ENCODE assay signal across 33 cellular contexts in the genomic region with DNA sequence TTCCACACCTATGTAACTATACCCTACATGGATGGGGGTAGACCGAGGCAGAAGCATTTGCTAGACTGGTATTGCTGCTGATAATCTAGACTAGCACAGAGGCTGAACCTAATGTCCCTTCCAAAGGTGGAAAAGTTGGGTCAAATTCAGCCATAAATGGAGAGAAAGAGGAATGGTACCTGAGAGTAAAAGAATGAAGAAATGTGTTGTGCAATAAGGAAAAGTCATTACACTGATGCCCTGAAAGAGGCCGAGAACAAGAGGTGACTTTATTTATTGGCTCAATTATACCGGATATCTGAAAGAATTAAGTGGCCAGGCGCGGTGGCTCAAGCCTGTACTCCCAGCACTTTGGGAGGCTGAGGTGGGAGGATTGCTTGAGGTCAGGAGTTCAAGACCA.
"Had no signal": no experiment of that assay in that cellular context is flagged by ENCODE, and none has a peak within 500 bp of the region (broad histone marks: within the 10 kb centered on the region; RNA-seq: fewer than 3 reads in every experiment).

No MANE protein-coding gene starts in this region.

- DNase-seq: activated effector memory CD4-positive, alpha-beta T cell treated with anti-CD3 and anti-CD28 coated beads, Interleukin-2, amount 50 U/mL, for 16 hours; activated effector memory CD4-positive, alpha-beta T cell treated with Interleukin-2 at 50 U/mL for 16 hours; activated gamma-delta T cell; activated gamma-delta T cell treated with Interleukin-2 at 50 U/mL for 16 hours; activated naive CD4-positive, alpha-beta T cell; activated naive CD4-positive, alpha-beta T cell treated with anti-CD3 and anti-CD28 coated beads for 36 hours; activated naive CD4-positive, alpha-beta T cell treated with anti-CD3 and anti-CD28 coated beads, Interleukin-2, amount 10 ng/mL, durations not matched to agents 7 days and 5 days; activated naive CD4-positive, alpha-beta T cell treated with anti-CD3 and anti-CD28 coated beads, Interleukin-2, amount 50 U/mL, for 16 hours; activated naive CD4-positive, alpha-beta T cell treated with Interleukin-2 at 50 U/mL for 16 hours; activated naive CD8-positive, alpha-beta T cell treated with anti-CD3 and anti-CD28 coated beads for 36 hours; activated naive CD8-positive, alpha-beta T cell treated with anti-CD3 and anti-CD28 coated beads, Interleukin-2, amount 10 ng/mL, durations not matched to agents 7 days and 5 days; activated naive CD8-positive, alpha-beta T cell treated with anti-CD3 and anti-CD28 coated beads, Interleukin-2, amount 50 U/mL, for 24 hours; activated T-cell treated with anti-CD3 and anti-CD28 coated beads, Interleukin-2, amount 50 U/mL, for 1 hour; activated T-cell treated with anti-CD3 and anti-CD28 coated beads, Interleukin-2, amount 50 U/mL, for 24 hours; activated T-cell treated with anti-CD3 and anti-CD28 coated beads, Interleukin-2, amount 50 U/mL, for 4 hours; activated T-cell treated with anti-CD3 and anti-CD28 coated beads, Interleukin-2, amount 50 U/mL, for 48 hours; activated T-cell treated with anti-CD3 and anti-CD28 coated beads, Interleukin-2, amount 50 U/mL, for 72 hours; adrenal gland; amniotic stem cell; amygdala; anterior cingulate cortex; aorta; body of pancreas; brain microvascular endothelial cell; caudate nucleus; central memory CD4-positive, alpha-beta T cell; cerebellar nuclear complex had no signal

- H3K27me3 ChIP-seq: adrenal gland, ascending aorta, body of pancreas, brain microvascular endothelial cell, cardiac muscle cell had no signal

- H3K9me3 ChIP-seq: adrenal gland, body of pancreas, breast epithelium had no signal

- H3K36me3 ChIP-seq: adrenal gland, ascending aorta, brain microvascular endothelial cell, breast epithelium, cardiac muscle cell had no signal

- H3K4me1 ChIP-seq: adrenal gland, ascending aorta, body of pancreas, breast epithelium had no signal

- FAIRE-seq: bronchial epithelial cell had no signal

- H3K4me3 ChIP-seq: adrenal gland, ascending aorta, body of pancreas, breast epithelium, cardiac muscle cell had no signal

- H3K27ac ChIP-seq: adrenal gland, ascending aorta, body of pancreas, brain microvascular endothelial cell, breast epithelium, cardiac muscle cell had no signal

- ATAC-seq: activated naive CD4-positive, alpha-beta T cell treated with anti-CD3 and anti-CD28 coated beads, Interleukin-2, amount 50 U/mL, for 72 hours; activated naive CD8-positive, alpha-beta T cell treated with anti-CD3 and anti-CD28 coated beads, Interleukin-2, amount 50 U/mL, for 24 hours; activated T-cell treated with anti-CD3 and anti-CD28 coated beads, Interleukin-2, amount 50 U/mL, for 4 hours; activated T-cell treated with anti-CD3 and anti-CD28 coated beads, Interleukin-2, amount 50 U/mL, for 72 hours; activated T-helper 17 cell treated with anti-CD3 and anti-CD28 coated beads, Interleukin-2, amount 50 U/mL, for 72 hours; body of pancreas had no signal
